Comparison of ENCODE assay signal across 25 cellular contexts in the genomic region with DNA sequence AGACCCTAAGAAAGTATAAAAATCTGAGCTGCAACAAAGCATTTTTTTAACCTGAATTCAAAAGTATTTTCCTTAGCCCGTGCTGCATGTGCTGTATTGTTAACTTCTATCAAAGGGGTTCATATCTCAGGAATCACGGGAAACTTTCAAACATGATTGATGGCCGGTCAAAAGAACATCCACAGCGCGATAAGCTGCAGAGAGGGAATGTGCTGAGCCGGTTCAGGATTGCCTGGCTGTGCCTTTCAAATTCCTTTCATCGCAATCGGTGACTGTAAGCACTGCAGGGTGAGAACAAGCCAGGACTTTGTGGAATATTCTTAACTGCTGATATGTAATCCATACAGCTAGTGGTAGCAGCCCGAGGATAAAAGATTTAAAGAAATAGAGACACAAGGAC.
DNase-seq lines count a peak whose midpoint lies in the region; ATAC-seq and TF ChIP-seq lines count a peak whose summit lies in the region.
"Had no signal": no experiment of that assay in that cellular context is flagged by ENCODE, and none has a peak within 500 bp of the region (broad histone marks: within the 10 kb centered on the region; RNA-seq: fewer than 3 reads in every experiment).

No MANE protein-coding gene starts in this region.

- H3K27me3 ChIP-seq in right cardiac atrium (ENCODE audit: control insufficient read depth, insufficient read depth) (no peaks in the 10 kb centered on the region), uterus (no peaks in the 10 kb centered on the region)

- no peaks in the 10 kb centered on the region for H3K36me3 ChIP-seq in HEK293 (ENCODE audit: control insufficient read depth in 2 of 2, insufficient read depth in 1 of 2, low read length in 2 of 2)
- no peaks in the 10 kb centered on the region for H3K36me3 ChIP-seq in uterus
- H3K36me3 ChIP-seq: HAP-1, prostate gland, suprapubic skin had no signal

- H3K27ac Mint-ChIP-seq in brain (peak overlapping the region in 4 of 5 experiments; percentile 28 to 80 (median 54)), progenitor cell of endocrine pancreas (peak overlapping the region; percentile 68)
- H3K27ac Mint-ChIP-seq: CD4-positive, alpha-beta T cell; memory B cell; naive thymus-derived CD8-positive, alpha-beta T cell; T-cell had no signal

- H3K4me1 ChIP-seq in HEK293 (ENCODE audit: control insufficient read depth, insufficient read depth, low read length) (no peaks in the 10 kb centered on the region), right cardiac atrium (ENCODE audit: control insufficient read depth, insufficient read depth, low read length) (no peaks in the 10 kb centered on the region), uterus (no peaks in the 10 kb centered on the region)
- H3K4me1 ChIP-seq: HAP-1, prostate gland, suprapubic skin had no signal

- no peak overlapping the region for H3K4me3 ChIP-seq in HEK293 (ENCODE audit: low read depth, low read length)
- H3K4me3 ChIP-seq in right cardiac atrium (ENCODE audit: low read length) = no peak overlapping the region
- no peak overlapping the region for H3K4me3 ChIP-seq in uterus
- H3K4me3 ChIP-seq: HAP-1, prostate gland, suprapubic skin had no signal

- ATAC-seq in right cardiac atrium = peak; percentile 55 to 87
- ATAC-seq: naive thymus-derived CD8-positive, alpha-beta T cell; T-cell had no signal

- CTCF ChIA-PET in HEK293 (lab: Yijun Ruan, JAX) = interaction anchor here (0.7 kb wide), 1 partner anchor 846 kb away, joined by 3 read pairs; no protein-coding TSS in a partner anchor

- H3K4me3 Mint-ChIP-seq in brain = peak overlapping the region in 3 of 5 experiments; percentile 2 to 25 (median 24)
- H3K4me3 Mint-ChIP-seq in progenitor cell of endocrine pancreas (ENCODE audit: low read depth) = no peak overlapping the region
- H3K4me3 Mint-ChIP-seq: CD4-positive, alpha-beta T cell; central memory CD8-positive, alpha-beta T cell; memory B cell; naive thymus-derived CD8-positive, alpha-beta T cell; T-cell had no signal

- H3K27ac ChIP-seq in HEK293 (ENCODE audit: extremely low read depth, low read depth, low read length) (no peak overlapping the region), right cardiac atrium (ENCODE audit: low read length) (no peak overlapping the region), uterus (no peak overlapping the region)
- H3K27ac ChIP-seq: prostate gland, RWPE1, suprapubic skin had no signal

- intact Hi-C loops in right cardiac atrium (cut with DNase I) = no loop called here
- intact Hi-C loops in uterus (cut with DNase I; ENCODE audit: low total_unique reads) = no loop called here

- H3K9me3 Mint-ChIP-seq in brain = no peaks in the 10 kb centered on the region
- H3K9me3 Mint-ChIP-seq in progenitor cell of endocrine pancreas (ENCODE audit: low read depth) = no peaks in the 10 kb centered on the region
- H3K9me3 Mint-ChIP-seq: CD4-positive, alpha-beta T cell; central memory CD8-positive, alpha-beta T cell; memory B cell; naive thymus-derived CD8-positive, alpha-beta T cell had no signal

- WGBS in right cardiac atrium = 2% methylated on average over 9 of the region's 9 CpGs

- no peak for TF ChIP-seq POLR2A in uterus (IDR thresholded peaks at IDR 0.05)

- DNase-seq in right cardiac atrium (peak in 1 of 3 donors; percentile 28), progenitor cell of endocrine pancreas (ENCODE audit: low spot score, unreplicated experiment) (no peak), NOMO-1 (lab: John Stamatoyannopoulos, UW; ENCODE audit: unreplicated experiment in 2 of 2) (no peak), uterus (no peak), hypothalamus (lab: John Stamatoyannopoulos, UW) (no peak), NCI-H2081 (lab: John Stamatoyannopoulos, UW) (no peak)
- DNase-seq: activated CD4-positive, alpha-beta T cell treated with anti-CD3 and anti-CD28 coated beads, Interleukin-2, amount 50 U/mL, for 1 hour; activated CD8-positive, alpha-beta memory T cell treated with anti-CD3 and anti-CD28 coated beads, Interleukin-2, amount 50 U/mL, for 48 hours; activated effector memory CD4-positive, alpha-beta T cell treated with Interleukin-2 at 50 U/mL for 16 hours; CD4-positive, alpha-beta T cell; DMS53; effector memory CD4-positive, alpha-beta T cell; KBM-7; naive thymus-derived CD8-positive, alpha-beta T cell; NCI-H187; NCI-H446 treated with DMSO at 0.1 percent for 48 hours; T-cell had no signal

- POLR2A ChIA-PET in HEK293 (lab: Yijun Ruan, JAX) = no interaction called here

- H3K36me3 Mint-ChIP-seq in brain = no peaks in the 10 kb centered on the region
- no peaks in the 10 kb centered on the region for H3K36me3 Mint-ChIP-seq in progenitor cell of endocrine pancreas (ENCODE audit: insufficient read depth)
- H3K36me3 Mint-ChIP-seq: memory B cell; naive thymus-derived CD8-positive, alpha-beta T cell; T-cell had no signal

- H3K27me3 Mint-ChIP-seq in brain (no peaks in the 10 kb centered on the region), progenitor cell of endocrine pancreas (no peaks in the 10 kb centered on the region)

- H3K9me3 ChIP-seq in HEK293 (ENCODE audit: control insufficient read depth, insufficient read depth, low read depth, low read length) (no peaks in the 10 kb centered on the region), right cardiac atrium (ENCODE audit: control insufficient read depth, low read length) (no peaks in the 10 kb centered on the region), uterus (no peaks in the 10 kb centered on the region)
- H3K9me3 ChIP-seq: HAP-1, prostate gland, suprapubic skin had no signal

- TF ChIP-seq CTCF in HEK293 (tag by site-specific recombination; IDR thresholded peaks at IDR 0.05) = no peak
- no peak for TF ChIP-seq CTCF in brain (conservative IDR thresholded peaks at IDR 0.05)
- TF ChIP-seq CTCF in progenitor cell of endocrine pancreas (IDR thresholded peaks at IDR 0.05; ENCODE audit: unreplicated experiment) = no peak
- no peak for TF ChIP-seq CTCF in uterus (IDR thresholded peaks at IDR 0.05)

- peaks cover 37% of the 10 kb centered on the region for H3K4me1 Mint-ChIP-seq in brain
- peaks cover 25% of the 10 kb centered on the region for H3K4me1 Mint-ChIP-seq in progenitor cell of endocrine pancreas (ENCODE audit: low read depth)
- H3K4me1 Mint-ChIP-seq: central memory CD8-positive, alpha-beta T cell; memory B cell; naive thymus-derived CD8-positive, alpha-beta T cell; T-cell had no signal

TF ChIP-seq in HEK293, 187 proteins besides CTCF, POLR2A, EP300 and RAD21:
- peak; percentile 88 for TF ChIP-seq FEZF1 (tag by site-specific recombination; IDR thresholded peaks at IDR 0.05)
- TF ChIP-seq, protein P1, sequence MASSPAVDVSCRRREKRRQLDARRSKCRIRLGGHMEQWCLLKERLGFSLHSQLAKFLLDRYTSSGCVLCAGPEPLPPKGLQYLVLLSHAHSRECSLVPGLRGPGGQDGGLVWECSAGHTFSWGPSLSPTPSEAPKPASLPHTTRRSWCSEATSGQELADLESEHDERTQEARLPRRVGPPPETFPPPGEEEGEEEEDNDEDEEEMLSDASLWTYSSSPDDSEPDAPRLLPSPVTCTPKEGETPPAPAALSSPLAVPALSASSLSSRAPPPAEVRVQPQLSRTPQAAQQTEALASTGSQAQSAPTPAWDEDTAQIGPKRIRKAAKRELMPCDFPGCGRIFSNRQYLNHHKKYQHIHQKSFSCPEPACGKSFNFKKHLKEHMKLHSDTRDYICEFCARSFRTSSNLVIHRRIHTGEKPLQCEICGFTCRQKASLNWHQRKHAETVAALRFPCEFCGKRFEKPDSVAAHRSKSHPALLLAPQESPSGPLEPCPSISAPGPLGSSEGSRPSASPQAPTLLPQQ (tag by site-specific recombination; IDR thresholded peaks at IDR 0.05) = no peak
TF ChIP-seq in HEK293: peak in this region for 1.
